In genomic region chr6:43391448-43392031, GRCh38 we compare ENCODE assay signal across 1 cellular context.
A peak's percentile ranks its signal among the peaks of the same experiment; 100 is the strongest.
TF ChIP-seq lines count a peak whose summit lies in the region.

No MANE protein-coding gene starts in this region.

TF ChIP-seq in K562, 482 proteins besides CTCF, POLR2A, EP300 and RAD21 (continued from another document):
- peak; percentile 33; the same call in 1 of the 2 replicates for TF ChIP-seq ZNF75A (CRISPR knock-in tag; IDR thresholded peaks at IDR 0.05)
- no peak for TF ChIP-seq RFX5 (IDR thresholded peaks at IDR 0.05; ENCODE audit: low read depth, low read length)
- TF ChIP-seq BACH1 (tag; IDR thresholded peaks at IDR 0.05), result no peak
- no peak for TF ChIP-seq SMAD2 (IDR thresholded peaks at IDR 0.05; ENCODE audit: low read depth, low read length)
- TF ChIP-seq SLC30A9 (CRISPR knock-in tag; IDR thresholded peaks at IDR 0.05), result no peak
